23 cellular contexts compared by ENCODE assay signal in genomic region chr3:176926034-176926433, GRCh38.
DNase-seq lines count a peak whose midpoint lies in the region; ATAC-seq and TF ChIP-seq lines count a peak whose summit lies in the region.
"Had no signal": no experiment of that assay in that cellular context is flagged by ENCODE, and none has a peak within 500 bp of the region (broad histone marks: within the 10 kb centered on the region; RNA-seq: fewer than 3 reads in every experiment).

No MANE protein-coding gene starts in this region.

- TF ChIP-seq RAD21 in HCT116 (IDR thresholded peaks at IDR 0.05; ENCODE audit: low read depth), result no peak

- RAD21 ChIA-PET in HCT116 (lab: Charles Lee; ENCODE audit: low non-redundant PET in 1 of 2, low total read pairs in 2 of 2, uncharacterized antibody in 2 of 2, unreplicated experiment in 2 of 2), result no interaction called here

- H3K4me3 Mint-ChIP-seq in endodermal cell, result no peak overlapping the region
- H3K4me3 Mint-ChIP-seq: CD14-positive monocyte; CD4-positive, alpha-beta T cell; CD8-positive, alpha-beta memory T cell had no signal

- BruUV-seq in HCT116 (replicated peaks; lab: Mats Ljungman, UMichigan), result no TSS peak

- WGBS in endodermal cell (ENCODE audit: insufficient coverage in 1 of 2, insufficient read length in 1 of 2), 2 experiments, result 90 to 91% methylated on average over 2 to 3 of the region's 3 CpGs

- H4K20me1 ChIP-seq in BLaER1 (no peaks in the 10 kb centered on the region), HCT116 (ENCODE audit: insufficient read depth) (no peaks in the 10 kb centered on the region)

- peak; percentile 62; the same call in 1 of the 2 replicates for ATAC-seq in HCT116
- no peak for ATAC-seq in GM18519 (IDR thresholded peaks at IDR 0.05; ENCODE audit: low FRiP score, unreplicated experiment)
- ATAC-seq: A549, GM12878 had no signal

- intact Hi-C loops in HCT116 (cut with micrococcal nuclease), result no loop called here

- H3K27ac ChIP-seq in BLaER1 (no peak overlapping the region), C4-2B (no peak overlapping the region), HCT116 (ENCODE audit: low read depth, low read length) (no peak overlapping the region), endodermal cell (ENCODE audit: low read depth, low read length) (no peak overlapping the region), caudate nucleus (ENCODE audit: low read depth, low read length) (no peak overlapping the region)
- H3K27ac ChIP-seq: A549, GM23248 had no signal

- H3K79me2 ChIP-seq in HCT116 (ENCODE audit: insufficient read depth, low read length), result no peaks in the 10 kb centered on the region

- no peaks in the 10 kb centered on the region for H3K27me3 Mint-ChIP-seq in endodermal cell (ENCODE audit: insufficient read depth)

- no peaks in the 10 kb centered on the region for H3K27me3 ChIP-seq in BLaER1
- H3K27me3 ChIP-seq in HCT116 (ENCODE audit: insufficient read depth, low read length), result no peaks in the 10 kb centered on the region
- no peaks in the 10 kb centered on the region for H3K27me3 ChIP-seq in endodermal cell (ENCODE audit: control insufficient read depth, insufficient read depth, low read length, poor library complexity, severe bottlenecking)
- H3K27me3 ChIP-seq: BE2C had no signal

- no peak for DNase-seq in HCT116 (ENCODE audit: low read depth, low spot score)
- DNase-seq in endodermal cell, result no peak
- no peak for DNase-seq in NCI-H1092 treated with DMSO at 0.1 percent for 48 hours (lab: John Stamatoyannopoulos, UW)
- no peak for DNase-seq in activated CD8-positive, alpha-beta memory T cell treated with anti-CD3 and anti-CD28 coated beads, Interleukin-2, amount 50 U/mL, for 48 hours
- no peak for DNase-seq in caudate nucleus (lab: John Stamatoyannopoulos, UW)
- DNase-seq: 8988T; ACHN; AML-193; BE2C; CD4-positive, alpha-beta T cell; CD8-positive, alpha-beta memory T cell; DMS 273 treated with DMSO at 0.1 percent for 48 hours; DMS79; EL; GDM1; GM23248; HCEC 1CT had no signal

- TF ChIP-seq CTCF in C4-2B (conservative IDR thresholded peaks at IDR 0.05) (0 out of 2 replicates have a peak, but pooled peaks have one; percentile 6), HCT116 (IDR thresholded peaks at IDR 0.05 in 2 of 3, conservative IDR thresholded peaks at IDR 0.05 in 1 of 3; ENCODE audit: borderline replicate concordance in 1 of 3, insufficient read depth in 1 of 3, low read depth in 2 of 3, low read length in 2 of 3) (no peak), endodermal cell (conservative IDR thresholded peaks at IDR 0.05) (peak; percentile 44)

- POLR2A ChIA-PET in HCT116 (lab: Charles Lee), result no interaction called here

- peak overlapping the region; percentile 54 for H3K4me2 ChIP-seq in BLaER1
- H3K4me2 ChIP-seq in HCT116 (ENCODE audit: low read length), result no peak overlapping the region
- H3K4me2 ChIP-seq: A549 had no signal

- H3K4me1 Mint-ChIP-seq in endodermal cell, result no peaks in the 10 kb centered on the region
- H3K4me1 Mint-ChIP-seq: CD14-positive monocyte; CD8-positive, alpha-beta memory T cell had no signal

- H3K4me1 ChIP-seq in BLaER1 (peaks cover 16% of the 10 kb centered on the region), HCT116 (ENCODE audit: control insufficient read depth in 1 of 2, insufficient read depth in 2 of 2, low read length in 2 of 2) (no peaks in the 10 kb centered on the region), endodermal cell (ENCODE audit: control insufficient read depth, insufficient read depth, low read length) (no peaks in the 10 kb centered on the region)
- H3K4me1 ChIP-seq: A549, BE2C had no signal

- no peak for TF ChIP-seq POLR2A in HCT116 (IDR thresholded peaks at IDR 0.05; ENCODE audit: borderline replicate concordance, extremely low read depth, insufficient read depth, insufficient read length)

- H3K36me3 ChIP-seq in BLaER1 (no peaks in the 10 kb centered on the region), HCT116 (ENCODE audit: control insufficient read depth in 1 of 2, insufficient read depth in 2 of 2, low read length in 2 of 2) (no peaks in the 10 kb centered on the region), endodermal cell (ENCODE audit: control insufficient read depth, insufficient read depth, low read length) (no peaks in the 10 kb centered on the region)
- H3K36me3 ChIP-seq: BE2C had no signal

- H3K4me3 ChIP-seq in BLaER1 (no peak overlapping the region), HCT116 (replicated peaks in 1 of 2; ENCODE audit: low read depth in 1 of 2, low read length in 2 of 2) (no peak overlapping the region), endodermal cell (ENCODE audit: low read length) (no peak overlapping the region)
- H3K4me3 ChIP-seq: A549, GM12878, GM23248 had no signal

- H3K9ac ChIP-seq in BLaER1 (no peak overlapping the region), HCT116 (ENCODE audit: low read length) (no peak overlapping the region), endodermal cell (ENCODE audit: extremely low read depth, low read length, poor library complexity, severe bottlenecking) (no peak overlapping the region)
- H3K9ac ChIP-seq: GM23248 had no signal

- peaks cover 6% of the 10 kb centered on the region for H3K9me3 Mint-ChIP-seq in endodermal cell

- CTCF ChIA-PET in HCT116 (lab: Charles Lee), result interaction anchor here (1.0 kb wide), 2 partner anchors 410 to 411 kb away, joined by 3 read pairs; no protein-coding TSS in a partner anchor

- H3K9me3 ChIP-seq in BLaER1, result 0 out of 2 replicates have a peak, but pooled peaks cover 5% of the 10 kb centered on the region
- no peaks in the 10 kb centered on the region for H3K9me3 ChIP-seq in HCT116 (ENCODE audit: control insufficient read depth in 1 of 2, insufficient read depth in 1 of 2, low read depth in 1 of 2, low read length in 2 of 2)
- peaks cover 4% of the 10 kb centered on the region for H3K9me3 ChIP-seq in endodermal cell (ENCODE audit: control insufficient read depth, low read length)
- H3K9me3 ChIP-seq: A549, BE2C had no signal

- no peak overlapping the region for H3K27ac Mint-ChIP-seq in endodermal cell
- H3K27ac Mint-ChIP-seq: CD14-positive monocyte; CD4-positive, alpha-beta T cell; CD8-positive, alpha-beta memory T cell had no signal

- no peaks in the 10 kb centered on the region for H3K36me3 Mint-ChIP-seq in endodermal cell (ENCODE audit: low read depth)
- H3K36me3 Mint-ChIP-seq: CD14-positive monocyte; CD8-positive, alpha-beta memory T cell had no signal

- no peak overlapping the region for H2AFZ ChIP-seq in HCT116 (ENCODE audit: low read depth, low read length, poor library complexity, severe bottlenecking)
- H2AFZ ChIP-seq: GM23248 had no signal

- H3K9me2 ChIP-seq in HCT116 (ENCODE audit: insufficient read depth), result no peaks in the 10 kb centered on the region

TF ChIP-seq in HCT116, 20 proteins besides CTCF, POLR2A, EP300 and RAD21:
- TF ChIP-seq POLR2AphosphoS5 (IDR thresholded peaks at IDR 0.05; ENCODE audit: low read depth, low read length), result no peak
- TF ChIP-seq TCF7L2 (IDR thresholded peaks at IDR 0.05; ENCODE audit: borderline replicate concordance, extremely low read depth, insufficient read depth, insufficient read length), result no peak
- TF ChIP-seq EGR1 (IDR thresholded peaks at IDR 0.05; ENCODE audit: low read depth), result no peak
- no peak for TF ChIP-seq CEBPB (IDR thresholded peaks at IDR 0.05; ENCODE audit: low read depth)
- TF ChIP-seq ELF1 (IDR thresholded peaks at IDR 0.05; ENCODE audit: borderline replicate concordance, low read depth), result no peak
- no peak for TF ChIP-seq ZNF274 (IDR thresholded peaks at IDR 0.05; ENCODE audit: low read depth, low read length)
- TF ChIP-seq JUND (IDR thresholded peaks at IDR 0.05), result no peak
- no peak for TF ChIP-seq SRF (IDR thresholded peaks at IDR 0.05; ENCODE audit: low read depth)
- TF ChIP-seq ZFX (IDR thresholded peaks at IDR 0.05), result no peak
- no peak for TF ChIP-seq SP1 (IDR thresholded peaks at IDR 0.05; ENCODE audit: low read depth)
- TF ChIP-seq YY1 (IDR thresholded peaks at IDR 0.05; ENCODE audit: extremely low read depth, insufficient replicate concordance, low read depth, low read length), result no peak

Comparison
In these comparisons a context has a peak if more than half of its experiments do, and no peak if none do; other contexts are left out.
1. CTCF ChIP-seq: peak in C4-2B (single experiment) and endodermal cell (single experiment); none in HCT116 (0 of 3).